In the genomic region with DNA sequence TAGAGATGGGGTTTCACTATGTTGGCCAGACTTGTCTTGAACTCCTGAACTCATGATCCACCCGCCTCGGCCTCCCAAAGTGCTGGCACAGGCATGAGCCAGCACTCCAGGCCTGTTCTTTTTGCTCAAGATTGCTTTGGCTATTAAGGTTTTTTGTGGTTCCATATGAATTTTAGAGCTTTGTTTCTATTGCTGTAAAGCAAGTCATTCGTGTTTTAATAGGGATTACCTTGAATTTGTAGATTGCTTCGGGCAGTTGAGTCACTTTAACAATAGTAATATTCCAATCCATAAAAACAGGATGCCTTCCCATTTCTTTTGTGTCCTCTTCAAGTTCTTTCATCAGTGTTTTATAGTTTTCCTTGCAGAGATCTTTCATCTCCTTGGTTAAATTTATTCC, we compare ENCODE assay signal across 23 cellular contexts. TPM values are rescaled to one million over a fixed set of nuclear protein-coding genes. Genes with fewer than 3 reads are reported as not detected.
DNase-seq lines count a peak whose midpoint lies in the region; ATAC-seq and TF ChIP-seq lines count a peak whose summit lies in the region.
"Had no signal": no experiment of that assay in that cellular context is flagged by ENCODE, and none has a peak within 500 bp of the region (broad histone marks: within the 10 kb centered on the region; RNA-seq: fewer than 3 reads in every experiment).

No MANE protein-coding gene starts in this region.

- H3K4me2 ChIP-seq in GM23338, result no peak overlapping the region
- no peak overlapping the region for H3K4me2 ChIP-seq in mammary epithelial cell (ENCODE audit: insufficient read depth, low read depth, low read length)
- H3K4me2 ChIP-seq: A549; BLaER1 treated with 17β-estradiol and CSF1 and Interleukin-3, amounts not matched to agents 10 nM and 100 nM had no signal

- no peaks in the 10 kb centered on the region for H4K20me1 ChIP-seq in GM23338 (replicated peaks; ENCODE audit: insufficient read depth)
- no peaks in the 10 kb centered on the region for H4K20me1 ChIP-seq in mammary epithelial cell (ENCODE audit: insufficient read depth, low read length)
- H4K20me1 ChIP-seq: BLaER1 treated with 17β-estradiol and CSF1 and Interleukin-3, amounts not matched to agents 10 nM and 100 nM had no signal

- H3K27me3 Mint-ChIP-seq in GM23338 (ENCODE audit: insufficient read depth, low read depth, poor library complexity), result no peaks in the 10 kb centered on the region
- H3K27me3 Mint-ChIP-seq: CD4-positive, alpha-beta memory T cell had no signal

- no peaks in the 10 kb centered on the region for H3K4me1 Mint-ChIP-seq in GM23338
- H3K4me1 Mint-ChIP-seq: CD4-positive, alpha-beta memory T cell had no signal

- no peaks in the 10 kb centered on the region for H3K79me2 ChIP-seq in GM23338 (replicated peaks; ENCODE audit: insufficient read depth)
- H3K79me2 ChIP-seq in mammary epithelial cell (ENCODE audit: insufficient read depth, low read length), result no peaks in the 10 kb centered on the region

- no peak overlapping the region for H2AFZ ChIP-seq in GM23338
- no peak overlapping the region for H2AFZ ChIP-seq in mammary epithelial cell (ENCODE audit: low read depth, low read length)

- H3K36me3 ChIP-seq in GM23338 (ENCODE audit: insufficient read depth), result no peaks in the 10 kb centered on the region
- H3K36me3 ChIP-seq in mammary epithelial cell (ENCODE audit: insufficient read depth, low read length), result no peaks in the 10 kb centered on the region
- H3K36me3 ChIP-seq: BE2C; BLaER1 treated with 17β-estradiol and CSF1 and Interleukin-3, amounts not matched to agents 10 nM and 100 nM had no signal

- H3K4me1 ChIP-seq in GM23338 (ENCODE audit: insufficient read depth) (no peaks in the 10 kb centered on the region), mammary epithelial cell (ENCODE audit: insufficient read depth, low read length) (peaks cover 6% of the 10 kb centered on the region)
- H3K4me1 ChIP-seq: A549; BLaER1 treated with 17β-estradiol and CSF1 and Interleukin-3, amounts not matched to agents 10 nM and 100 nM had no signal

- in situ Hi-C loops in mammary epithelial cell (cut with MboI; ENCODE audit: low sequenced_read_pairs in 2 of 2), result no loop called here

- 0 out of 2 replicates have a peak, but pooled peaks cover 7% of the 10 kb centered on the region for H3K9me2 ChIP-seq in GM23338 (ENCODE audit: insufficient read depth)

- H3K27ac Mint-ChIP-seq in GM23338, result peak overlapping the region; percentile 7; the same call in 1 of the 2 replicates
- H3K27ac Mint-ChIP-seq: CD4-positive, alpha-beta memory T cell had no signal

- no peaks in the 10 kb centered on the region for H3K36me3 Mint-ChIP-seq in GM23338 (ENCODE audit: low read depth)
- H3K36me3 Mint-ChIP-seq: CD4-positive, alpha-beta memory T cell had no signal

- no peak for ATAC-seq in GM23338
- ATAC-seq: A549 had no signal

- WGBS in mammary epithelial cell (ENCODE audit: low coverage, missing lambda C conversion rate), result 53% methylated on average over 4 of the region's 4 CpGs

- H3K4me3 Mint-ChIP-seq in GM23338, result no peak overlapping the region
- H3K4me3 Mint-ChIP-seq: CD4-positive, alpha-beta memory T cell had no signal

- H3K9ac ChIP-seq in mammary epithelial cell (ENCODE audit: insufficient read depth, low read length), result no peak overlapping the region
- H3K9ac ChIP-seq: BLaER1 treated with 17β-estradiol and CSF1 and Interleukin-3, amounts not matched to agents 10 nM and 100 nM had no signal

- no peaks in the 10 kb centered on the region for H3K9me3 ChIP-seq in mammary epithelial cell (replicated peaks; ENCODE audit: insufficient read depth, low read length)
- H3K9me3 ChIP-seq: A549; BE2C; BLaER1 treated with 17β-estradiol and CSF1 and Interleukin-3, amounts not matched to agents 10 nM and 100 nM had no signal

- intact Hi-C loops in mammary epithelial cell (cut with micrococcal nuclease), result no loop called here

- no peak for DNase-seq in GM23338 (ENCODE audit: low spot score)
- peak; percentile 81 for DNase-seq in M059J (ENCODE audit: low read depth)
- DNase-seq in mammary epithelial cell, result peak; percentile 1
- DNase-seq in NCI-H2196 treated with DMSO at 0.1 percent for 48 hours (lab: John Stamatoyannopoulos, UW; ENCODE audit: unreplicated experiment), result no peak
- DNase-seq in RPMI8226, result no peak
- no peak for DNase-seq in activated effector memory CD4-positive, alpha-beta T cell treated with Interleukin-2 at 50 U/mL for 16 hours
- DNase-seq: 8988T; ACHN; AML-193; BE2C; Calu3; CD4-positive, alpha-beta memory T cell; COR-L47; DMS53; DMS79 treated with DMSO at 0.1 percent for 48 hours; GF-D8; H7; HCEC 1CT had no signal

- TF ChIP-seq CTCF in GM23338 (conservative IDR thresholded peaks at IDR 0.05; ENCODE audit: low read depth in 2 of 2) (no peak), mammary epithelial cell (conservative IDR thresholded peaks at IDR 0.05 in 1 of 2, IDR thresholded peaks at IDR 0.05 in 1 of 2; ENCODE audit: extremely low read depth in 1 of 2, insufficient read depth in 1 of 2, low read depth in 1 of 2, low read length in 2 of 2) (no peak)

- CTCF ChIA-PET in mammary epithelial cell (lab: Charles Lee; ENCODE audit: low non-redundant PET), result no interaction called here

- dilution Hi-C loops in mammary epithelial cell (cut with HindIII; ENCODE audit: low sequenced_read_pairs), result no loop called here

- H3K9me3 Mint-ChIP-seq in GM23338, result no peaks in the 10 kb centered on the region

- H3F3A ChIP-seq in GM23338 (replicated peaks; ENCODE audit: low read depth), result no peaks in the 10 kb centered on the region

- H3K27me3 ChIP-seq in GM23338 (ENCODE audit: insufficient read depth) (no peaks in the 10 kb centered on the region), mammary epithelial cell (ENCODE audit: insufficient read depth, low read length) (no peaks in the 10 kb centered on the region)
- H3K27me3 ChIP-seq: BE2C; BLaER1 treated with 17β-estradiol and CSF1 and Interleukin-3, amounts not matched to agents 10 nM and 100 nM had no signal

- H3K4me3 ChIP-seq in GM23338 (no peak overlapping the region), mammary epithelial cell (replicated peaks in 1 of 3; ENCODE audit: insufficient read depth in 1 of 3, low read depth in 2 of 3, low read length in 3 of 3) (no peak overlapping the region)
- H3K4me3 ChIP-seq: A549; BLaER1 treated with 17β-estradiol and CSF1 and Interleukin-3, amounts not matched to agents 10 nM and 100 nM had no signal

- H3K27ac ChIP-seq in GM23338 (ENCODE audit: low read depth) (no peak overlapping the region), mammary epithelial cell (ENCODE audit: insufficient read depth, low read depth, low read length) (no peak overlapping the region)
- H3K27ac ChIP-seq: A549; BLaER1 treated with 17β-estradiol and CSF1 and Interleukin-3, amounts not matched to agents 10 nM and 100 nM had no signal

- BruUV-seq in mammary epithelial cell (replicated peaks; lab: Mats Ljungman, UMichigan), result no TSS peak

TF ChIP-seq in GM23338, 12 proteins besides CTCF, POLR2A, EP300 and RAD21 (continues in another document):
- TF ChIP-seq NANOG (IDR thresholded peaks at IDR 0.05; ENCODE audit: borderline replicate concordance) (no peak), ZNF114 (CRISPR knock-in tag; IDR thresholded peaks at IDR 0.05) (no peak), STAT1 (IDR thresholded peaks at IDR 0.05; ENCODE audit: unreplicated experiment) (no peak)

RNA-seq across cellular contexts. Expression of a gene that starts 22.1 kb away (rescaled TPM):
- total RNA-seq in GM23338 (2014; rRNA removed; shearing (Covaris generic)), result not detected in 2 replicates
- not detected in 2 replicates for polyA plus RNA-seq in GM23338 (2016; fragmentation: Nextera tagmentation; extraction: Ambion mirVana)
- total RNA-seq in M059J (2014; rRNA removed; shearing (Covaris generic)), result 0.17 and 1.6 TPM in 2 replicates
- not detected for total RNA-seq in mammary epithelial cell
- not detected for polyA plus RNA-seq in mammary epithelial cell
- polyA minus RNA-seq in mammary epithelial cell, result not detected
- total RNA-seq: Calu3; CD4-positive, alpha-beta memory T cell; Daoy; G401; H1; H7 had no signal
- polyA plus RNA-seq: A549; CD4-positive, alpha-beta memory T cell; H1 had no signal

Comparison
In these comparisons a context has a peak if more than half of its experiments do, and no peak if none do; other contexts are left out.
1. DNase-seq: peak in M059J (single experiment) and mammary epithelial cell (single experiment); none in GM23338 (single experiment), NCI-H2196 treated with DMSO at 0.1 percent for 48 hours (single experiment), RPMI8226 (single experiment) and activated effector memory CD4-positive, alpha-beta T cell treated with Interleukin-2 at 50 U/mL for 16 hours (single experiment).